8 cellular contexts compared by ENCODE assay signal in the genomic region with DNA sequence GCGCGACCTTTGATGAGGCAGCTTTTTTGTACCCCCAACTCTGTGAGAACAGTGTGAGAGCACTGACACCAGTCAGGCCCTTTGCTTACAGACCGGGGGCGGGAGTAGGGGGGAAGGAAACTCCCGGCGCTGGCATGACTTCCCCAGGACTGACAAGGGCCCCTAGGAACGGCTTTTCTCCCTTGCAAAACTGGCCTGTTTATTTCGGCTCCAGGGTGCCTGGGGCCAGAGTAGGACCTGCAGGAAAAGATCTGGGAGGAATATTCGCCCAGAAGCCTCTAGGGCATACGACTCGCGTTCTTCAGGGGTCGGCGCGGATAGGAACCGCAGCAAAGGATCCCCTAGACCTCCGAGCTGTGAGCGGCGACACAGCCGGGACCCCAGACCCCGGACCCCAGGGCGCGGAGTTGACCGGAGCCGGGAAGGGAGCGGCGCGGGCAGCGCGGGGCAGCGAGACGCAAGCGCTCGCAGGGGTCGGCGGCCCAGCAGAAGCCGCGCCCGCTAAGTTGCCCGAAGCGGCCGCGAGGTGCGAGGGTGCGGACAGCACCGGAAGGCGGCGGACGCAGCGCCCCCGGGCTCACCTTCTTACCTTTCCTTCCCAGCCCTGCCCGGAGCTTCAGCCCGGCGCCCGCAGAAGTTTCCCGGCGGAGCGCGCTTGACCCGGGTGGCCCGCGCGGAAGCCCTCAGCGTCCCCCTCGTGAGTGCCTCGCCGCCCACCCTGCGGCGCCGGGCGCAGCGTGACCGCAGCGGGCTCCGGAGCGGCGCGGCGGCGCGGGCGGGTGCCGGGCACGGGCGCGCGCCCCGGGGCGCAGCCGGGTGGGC. TPM values are rescaled to one million over a fixed set of nuclear protein-coding genes. Genes with fewer than 3 reads are reported as not detected.
DNase-seq lines count a peak whose midpoint lies in the region; ATAC-seq and TF ChIP-seq lines count a peak whose summit lies in the region.

Gene POPDC3, minus strand, starts transcription at position 771 of the 822 bp plus-strand sequence. CDS start 18,105 bp downstream, outside the sequence.

- H3K36me3 ChIP-seq in BJ (ENCODE audit: control insufficient read depth, insufficient read depth, low read length), result no peaks in the 10 kb centered on the region
- H3K36me3 ChIP-seq in tibial artery, result no peaks in the 10 kb centered on the region

- H3K4me1 Mint-ChIP-seq in effector memory CD8-positive, alpha-beta T cell (ENCODE audit: low read depth in 2 of 2), result peaks cover 2 to 4% of the 10 kb centered on the region in 2 donors
- H3K4me1 Mint-ChIP-seq in memory B cell, result peaks cover 2% of the 10 kb centered on the region

- no peak for DNase-seq in BJ (ENCODE audit: low read depth)
- DNase-seq in NCI-H748 (lab: John Stamatoyannopoulos, UW; ENCODE audit: unreplicated experiment), result peak; percentile 75
- DNase-seq in effector memory CD8-positive, alpha-beta T cell, result no peak
- DNase-seq in memory B cell (ENCODE audit: low spot score in 2 of 2), result peak in 1 of 2 donors; percentile 9
- no peak for DNase-seq in tibial artery
- DNase-seq in T-helper 9 cell, result no peak

- peak within 1 kb of the TSS; percentile 33 to 37 for H3K4me3 Mint-ChIP-seq in effector memory CD8-positive, alpha-beta T cell
- peak within 1 kb of the TSS; percentile 5 for H3K4me3 Mint-ChIP-seq in memory B cell

- ATAC-seq in GM18907 (IDR thresholded peaks at IDR 0.05; ENCODE audit: unreplicated experiment), result peak; percentile 58
- ATAC-seq in effector memory CD8-positive, alpha-beta T cell (replicated peaks), result peak; percentile 7
- ATAC-seq in memory B cell (ENCODE audit: low read depth), result no peak
- no peak for ATAC-seq in GM18517 (IDR thresholded peaks at IDR 0.05; ENCODE audit: unreplicated experiment)

- peaks cover 0 to 7% (median 2%) of the 10 kb centered on the region in 4 donors for H3K4me1 ChIP-seq in tibial artery

- H3K9me3 ChIP-seq in tibial artery, result no peaks in the 10 kb centered on the region

- peaks cover 55 to 62% of the 10 kb centered on the region in 2 donors for H3K27me3 Mint-ChIP-seq in effector memory CD8-positive, alpha-beta T cell
- peaks cover 14% of the 10 kb centered on the region for H3K27me3 Mint-ChIP-seq in memory B cell

- H3K4me3 ChIP-seq in BJ (ENCODE audit: low read depth, low read length) (peak within 1 kb of the TSS; percentile 58), tibial artery (peak within 1 kb of the TSS; percentile 36 to 50)

- TF ChIP-seq CTCF in BJ (IDR thresholded peaks at IDR 0.05; ENCODE audit: insufficient read depth, low read depth, low read length), result no peak
- TF ChIP-seq CTCF in tibial artery (IDR thresholded peaks at IDR 0.05), result no peak

- no peak within 1 kb of the TSS for H3K27ac Mint-ChIP-seq in effector memory CD8-positive, alpha-beta T cell
- no peak within 1 kb of the TSS for H3K27ac Mint-ChIP-seq in memory B cell

- H3K36me3 Mint-ChIP-seq in effector memory CD8-positive, alpha-beta T cell (ENCODE audit: insufficient read depth), result no peaks in the 10 kb centered on the region
- H3K36me3 Mint-ChIP-seq in memory B cell, result no peaks in the 10 kb centered on the region

- CTCF ChIA-PET in BJ (lab: Yijun Ruan, JAX), result interaction anchor here (0.6 to 1.1 kb wide), 2 partner anchors 10 to 12 kb away, joined by 3 read pairs; no protein-coding TSS in a partner anchor

- no peaks in the 10 kb centered on the region for H3K27me3 ChIP-seq in BJ (ENCODE audit: control insufficient read depth, insufficient read depth, low read length)
- H3K27me3 ChIP-seq in tibial artery, result peaks cover 0 to 22% of the 10 kb centered on the region in 2 donors

- H3K27ac ChIP-seq in tibial artery, result no peak within 1 kb of the TSS

- intact Hi-C loops in tibial artery (cut with DNase I; ENCODE audit: low total_unique reads), result no loop called here

- POLR2A ChIA-PET in BJ (lab: Charles Lee), result no interaction called here

- H3K9me3 Mint-ChIP-seq in effector memory CD8-positive, alpha-beta T cell, result no peaks in the 10 kb centered on the region
- H3K9me3 Mint-ChIP-seq in memory B cell, result no peaks in the 10 kb centered on the region

RNA-seq across cellular contexts. Expression of gene POPDC3, which starts in this region (rescaled TPM):
- polyA plus RNA-seq in BJ (2011; rRNA removed), result 8.6 and 18.9 TPM in 2 replicates
- polyA minus RNA-seq in BJ (2011; rRNA and poly(A)+ RNA removed), result 2.8 TPM in 2 replicates

Comparison
In these comparisons a context has a peak if more than half of its experiments do, and no peak if none do; other contexts are left out.
1. ATAC-seq: peak in GM18907 (single experiment) and effector memory CD8-positive, alpha-beta T cell (single experiment); none in memory B cell (single experiment) and GM18517 (single experiment).